Comparison of ENCODE assay signal across 20 cellular contexts in genomic region chr5:180644825-180645608, GRCh38. TPM values are rescaled to one million over a fixed set of nuclear protein-coding genes. Genes with fewer than 3 reads are reported as not detected.
DNase-seq lines count a peak whose midpoint lies in the region; ATAC-seq and TF ChIP-seq lines count a peak whose summit lies in the region.
"Had no signal": no experiment of that assay in that cellular context is flagged by ENCODE, and none has a peak within 500 bp of the region (broad histone marks: within the 10 kb centered on the region; RNA-seq: fewer than 3 reads in every experiment).

No MANE protein-coding gene starts in this region.

- no peaks in the 10 kb centered on the region for H3K9me3 Mint-ChIP-seq in nephron progenitor cell

- CTCF ChIA-PET in SK-N-SH (lab: Yijun Ruan, JAX), result interaction anchor here (1.2 to 1.7 kb wide), 2 partner anchors 26 to 39 kb away, joined by 7 to 8 read pairs; no protein-coding TSS in a partner anchor

- no peak overlapping the region for H2AFZ ChIP-seq in SK-N-SH (ENCODE audit: low read depth)

- no peak overlapping the region for H3K4me3 ChIP-seq in SK-N-SH (ENCODE audit: low read depth in 2 of 2, low read length in 1 of 2)
- H3K4me3 ChIP-seq in gastroesophageal sphincter, result no peak overlapping the region
- no peak overlapping the region for H3K4me3 ChIP-seq in lower lobe of right lung
- H3K4me3 ChIP-seq in upper lobe of left lung, result no peak overlapping the region
- H3K4me3 ChIP-seq: MG63, skin epidermis, thoracic aorta had no signal

- TF ChIP-seq RAD21 in SK-N-SH (IDR thresholded peaks at IDR 0.05; ENCODE audit: low read length), result no peak

- 31% methylated on average over 12 of the region's 32 CpGs for WGBS in SK-N-SH (ENCODE audit: low lambda C conversion rate)
- 42 to 55% methylated on average over 4 to 5 of the region's 32 CpGs for WGBS in gastroesophageal sphincter (ENCODE audit: low coverage in 1 of 2), 2 donors
- WGBS in upper lobe of left lung, 2 donors, result 57 to 63% methylated on average over 13 to 32 of the region's 32 CpGs

- no peak for ATAC-seq in SK-N-SH treated with all-trans-retinoic acid at 6 μM for 48 hours
- peak; percentile 23 for ATAC-seq in gastroesophageal sphincter
- peak in 1 of 2 donors; percentile 40 for ATAC-seq in lower lobe of right lung
- no peak for ATAC-seq in upper lobe of left lung (ENCODE audit: low FRiP score in 2 of 2)
- no peak for ATAC-seq in GM18858 (IDR thresholded peaks at IDR 0.05; ENCODE audit: unreplicated experiment)

- H3K79me2 ChIP-seq in SK-N-SH (ENCODE audit: insufficient read depth), result no peaks in the 10 kb centered on the region

- POLR2A ChIA-PET in SK-N-SH (lab: Yijun Ruan, JAX), result no interaction called here

- DNase-seq in SK-N-SH (peak; percentile 34), lower lobe of right lung (no peak), upper lobe of left lung (peak in 1 of 2 donors; percentile 20), nephron progenitor cell (no peak), OCI-M1 (lab: John Stamatoyannopoulos, UW) (no peak)
- DNase-seq: activated CD4-positive, alpha-beta T cell treated with anti-CD3 and anti-CD28 coated beads, Interleukin-2, amount 50 U/mL, for 48 hours; MG63; NCI-H187; NCI-H524 treated with DMSO at 0.1 percent for 48 hours; stimulated activated CD4-positive, alpha-beta T cell treated with anti-CD3 and anti-CD28 coated beads, Interleukin-4, amount 100 ng/mL, for 4 hours had no signal

- H4K20me1 ChIP-seq in SK-N-SH (ENCODE audit: insufficient read depth), result no peaks in the 10 kb centered on the region

- H3K9me3 ChIP-seq in SK-N-SH, result no peaks in the 10 kb centered on the region
- no peaks in the 10 kb centered on the region for H3K9me3 ChIP-seq in gastroesophageal sphincter
- no peaks in the 10 kb centered on the region for H3K9me3 ChIP-seq in lower lobe of right lung
- H3K9me3 ChIP-seq in upper lobe of left lung, result no peaks in the 10 kb centered on the region
- H3K9me3 ChIP-seq: MG63, thoracic aorta had no signal

- no peak overlapping the region for H3K4me2 ChIP-seq in SK-N-SH

- H3K36me3 Mint-ChIP-seq in nephron progenitor cell (ENCODE audit: low read depth), result no peaks in the 10 kb centered on the region

- peaks cover 59% of the 10 kb centered on the region for H3K27me3 Mint-ChIP-seq in nephron progenitor cell (ENCODE audit: low read depth, poor library complexity)

- no peaks in the 10 kb centered on the region for H3K9me2 ChIP-seq in SK-N-SH

- H3K27me3 ChIP-seq in SK-N-SH (ENCODE audit: insufficient read depth) (peaks cover 60% of the 10 kb centered on the region; the same call in 1 of the 2 replicates), gastroesophageal sphincter (peaks cover 75% of the 10 kb centered on the region), lower lobe of right lung (ENCODE audit: low read depth) (peaks cover 17% of the 10 kb centered on the region), upper lobe of left lung (peaks cover 0 to 17% (median 8%) of the 10 kb centered on the region in 4 donors)

- H3K4me3 Mint-ChIP-seq in nephron progenitor cell, result no peak overlapping the region

- H3K36me3 ChIP-seq in SK-N-SH (replicated peaks in 1 of 2; ENCODE audit: control insufficient read depth in 1 of 2, insufficient read depth in 2 of 2, low read length in 1 of 2) (no peaks in the 10 kb centered on the region), gastroesophageal sphincter (no peaks in the 10 kb centered on the region), lower lobe of right lung (no peaks in the 10 kb centered on the region), upper lobe of left lung (no peaks in the 10 kb centered on the region)
- H3K36me3 ChIP-seq: MG63, thoracic aorta had no signal

- peaks cover 34% of the 10 kb centered on the region for H3K4me1 Mint-ChIP-seq in nephron progenitor cell

- H3K27ac Mint-ChIP-seq in nephron progenitor cell, result no peak overlapping the region

- H3F3A ChIP-seq in SK-N-SH (replicated peaks; ENCODE audit: insufficient read depth), result no peaks in the 10 kb centered on the region

- no peak for TF ChIP-seq EP300 in SK-N-SH (IDR thresholded peaks at IDR 0.05; ENCODE audit: borderline replicate concordance in 1 of 2, low read depth in 1 of 2, low read length in 1 of 2)
- TF ChIP-seq EP300 in gastroesophageal sphincter (IDR thresholded peaks at IDR 0.05), result no peak
- TF ChIP-seq EP300 in upper lobe of left lung (IDR thresholded peaks at IDR 0.05), result no peak

- H3K4me1 ChIP-seq in SK-N-SH (ENCODE audit: control insufficient read depth in 1 of 2, insufficient read depth in 2 of 2, low read depth in 1 of 2, low read length in 1 of 2) (no peaks in the 10 kb centered on the region), gastroesophageal sphincter (peaks cover 0 to 21% (median 8%) of the 10 kb centered on the region in 3 donors), lower lobe of right lung (peaks cover 8% of the 10 kb centered on the region), upper lobe of left lung (peaks cover 15 to 41% (median 27%) of the 10 kb centered on the region in 4 donors)

- H3K27ac ChIP-seq in SK-N-SH (ENCODE audit: low read depth in 2 of 2, low read length in 1 of 2), result no peak overlapping the region
- H3K27ac ChIP-seq in gastroesophageal sphincter, result peak overlapping the region in 2 of 4 donors; percentile 9 to 54
- peak overlapping the region; percentile 41 for H3K27ac ChIP-seq in lower lobe of right lung
- peak overlapping the region; percentile 21 to 65 (median 48) for H3K27ac ChIP-seq in upper lobe of left lung
- H3K27ac ChIP-seq: 22Rv1, epithelial cell of prostate, thoracic aorta had no signal

- TF ChIP-seq POLR2A in gastroesophageal sphincter (IDR thresholded peaks at IDR 0.05) (no peak), upper lobe of left lung (IDR thresholded peaks at IDR 0.05) (no peak)

- TF ChIP-seq CTCF in SK-N-SH (IDR thresholded peaks at IDR 0.05) (no peak), gastroesophageal sphincter (IDR thresholded peaks at IDR 0.05) (no peak), lower lobe of right lung (IDR thresholded peaks at IDR 0.05) (no peak), upper lobe of left lung (IDR thresholded peaks at IDR 0.05) (peak in 1 of 6 experiments; percentile 36), nephron progenitor cell (IDR thresholded peaks at IDR 0.05) (no peak)

- intact Hi-C loops in lower lobe of right lung (cut with DNase I), result no loop called here

- H3K9ac ChIP-seq in SK-N-SH, result no peak overlapping the region

TF ChIP-seq in SK-N-SH, 30 proteins besides CTCF, POLR2A, EP300 and RAD21 (continues in another document):
- TF ChIP-seq GABPA (IDR thresholded peaks at IDR 0.05; ENCODE audit: low read depth), result no peak
- TF ChIP-seq RCOR1 (IDR thresholded peaks at IDR 0.05; ENCODE audit: low read length), result no peak
- no peak for TF ChIP-seq EZH2phosphoT487 (IDR thresholded peaks at IDR 0.05; ENCODE audit: borderline replicate concordance, low read depth)
- no peak for TF ChIP-seq PBX3 (IDR thresholded peaks at IDR 0.05)
- no peak for TF ChIP-seq POLR2AphosphoS5 (IDR thresholded peaks at IDR 0.05; ENCODE audit: low read depth, low read length)
- TF ChIP-seq NRF1 (IDR thresholded peaks at IDR 0.05; ENCODE audit: low read depth, low read length), result no peak
- no peak for TF ChIP-seq FOSL2 (IDR thresholded peaks at IDR 0.05; ENCODE audit: borderline replicate concordance, low read depth)
- TF ChIP-seq NFIC (IDR thresholded peaks at IDR 0.05; ENCODE audit: borderline replicate concordance), result no peak
- no peak for TF ChIP-seq FOXM1 (IDR thresholded peaks at IDR 0.05; ENCODE audit: low read depth)
- no peak for TF ChIP-seq FOXJ3 (CRISPR knock-in tag; IDR thresholded peaks at IDR 0.05)

TF ChIP-seq in SK-N-SH treated with all-trans-retinoic acid at 6 μM for 48 hours, 23 proteins besides CTCF, POLR2A, EP300 and RAD21 (continues in another document):
- no peak for TF ChIP-seq PATZ1 (CRISPR knock-in tag; IDR thresholded peaks at IDR 0.05; ENCODE audit: borderline replicate concordance)
- TF ChIP-seq ZNF70 (CRISPR knock-in tag; IDR thresholded peaks at IDR 0.05), result no peak
- TF ChIP-seq ARNTL (CRISPR knock-in tag; IDR thresholded peaks at IDR 0.05; ENCODE audit: borderline replicate concordance, low read depth), result no peak
- TF ChIP-seq TOX (CRISPR knock-in tag; IDR thresholded peaks at IDR 0.05; ENCODE audit: borderline replicate concordance), result no peak
- TF ChIP-seq GLIS3 (CRISPR knock-in tag; IDR thresholded peaks at IDR 0.05), result no peak
- TF ChIP-seq BACH2 (CRISPR knock-in tag; IDR thresholded peaks at IDR 0.05; ENCODE audit: borderline replicate concordance), result no peak

RNA-seq across cellular contexts. Expression of gene FLT4, which starts 4.4 kb away (rescaled TPM):
- 0.02 and 0.05 TPM in 2 replicates for polyA plus RNA-seq in SK-N-SH (2012; rRNA removed)
- 0.03 and 0.26 TPM in 2 replicates for polyA plus RNA-seq in SK-N-SH (2012; cell fraction: cytosol; rRNA removed)
- polyA plus RNA-seq in SK-N-SH (2012; cell fraction: nucleus; rRNA removed), result 0.05 and 0.35 TPM in 2 replicates
- total RNA-seq in gastroesophageal sphincter (10 to 100 TPM in 2 of 4 donors, 1 to 10 TPM in 2; 7.6 to 15.2 (median 10.4) TPM), lower lobe of right lung (24.8 TPM), upper lobe of left lung (10 to 100 TPM; 11.7 to 34.0 (median 21.2) TPM)

RNA-seq across cellular contexts. Expression of gene SCGB3A1, which starts 53.7 kb away (rescaled TPM):
- not detected in 2 replicates for polyA plus RNA-seq in SK-N-SH (2012; rRNA removed)
- 0.08 TPM in 1 of 2 replicates, not detected in the other for polyA plus RNA-seq in SK-N-SH (2012; cell fraction: cytosol; rRNA removed)
- not detected in 2 replicates for polyA plus RNA-seq in SK-N-SH (2012; cell fraction: nucleus; rRNA removed)
- 10 to 100 TPM in 1 of 4 donors, not detected in 3; 78.4 TPM for total RNA-seq in gastroesophageal sphincter
- total RNA-seq in lower lobe of right lung, result 1,318 TPM
- total RNA-seq in upper lobe of left lung, result 100 to 1,000 TPM; 232 to 940 (median 596) TPM
- total RNA-seq: cerebellum, mononuclear cell, thoracic aorta had no signal
- polyA plus RNA-seq: BJ had no signal

Comparison
In these comparisons a context has a peak if more than half of its experiments do, and no peak if none do; other contexts are left out.
1. H3K27ac ChIP-seq: peak in lower lobe of right lung (single experiment) and upper lobe of left lung (4 of 4); none in SK-N-SH (0 of 2).